In genomic region chr20:47464380-47465101, GRCh38 we compare ENCODE assay signal across 1 cellular context.
TF ChIP-seq lines count a peak whose summit lies in the region.

No MANE protein-coding gene starts in this region.

TF ChIP-seq in A549, 52 proteins besides CTCF, POLR2A, EP300 and RAD21 (continued from another document):
- TF ChIP-seq HMGXB4 (CRISPR knock-in tag; IDR thresholded peaks at IDR 0.05; ENCODE audit: borderline replicate concordance) (no peak), E2F6 (IDR thresholded peaks at IDR 0.05; ENCODE audit: borderline replicate concordance, low read depth) (peak; percentile 71), RCOR1 (IDR thresholded peaks at IDR 0.05; ENCODE audit: low read depth, low read length) (no peak), FOXS1 (CRISPR knock-in tag; IDR thresholded peaks at IDR 0.05) (peak; percentile 56; the same call in 1 of the 2 replicates), NR3C1 (IDR thresholded peaks at IDR 0.05) (peak; percentile 69; the same call in 1 of the 3 replicates), KDM1A (IDR thresholded peaks at IDR 0.05; ENCODE audit: low read depth) (no peak), CHD4 (IDR thresholded peaks at IDR 0.05; ENCODE audit: borderline replicate concordance) (no peak), USF2 (IDR thresholded peaks at IDR 0.05) (no peak)
